ENCODE assay signal across 32 cellular contexts in genomic region chr20:57754190-57754589, GRCh38.
"Had no signal": no experiment of that assay in that cellular context is flagged by ENCODE, and none has a peak within 500 bp of the region (broad histone marks: within the 10 kb centered on the region; RNA-seq: fewer than 3 reads in every experiment).

No MANE protein-coding gene starts in this region.

- H3K36me3 Mint-ChIP-seq: activated CD4-positive, alpha-beta memory T cell treated with anti-CD3 and anti-CD28 coated beads for 36 hours had no signal

- H3K9me3 ChIP-seq: gastrocnemius medialis had no signal

- H3K27me3 ChIP-seq: esophagus muscularis mucosa, gastrocnemius medialis had no signal

- DNase-seq: activated CD4-positive, alpha-beta memory T cell treated with anti-CD3 and anti-CD28 coated beads for 36 hours; activated CD4-positive, alpha-beta T cell treated with anti-CD3 and anti-CD28 coated beads for 36 hours; activated CD4-positive, alpha-beta T cell treated with anti-CD3 and anti-CD28 coated beads, Interleukin-2, amount 10 ng/mL, durations not matched to agents 24 days and 14 days; activated CD4-positive, CD25-positive, alpha-beta regulatory T cell; activated CD4-positive, CD25-positive, alpha-beta regulatory T cell treated with anti-CD3 and anti-CD28 coated beads, Interleukin-2, amount 50 U/mL, for 72 hours; activated CD8-positive, alpha-beta T cell treated with anti-CD3 and anti-CD28 coated beads, Interleukin-2, amount 10 ng/mL, durations not matched to agents 7 days and 5 days; activated effector memory CD4-positive, alpha-beta T cell treated with Interleukin-2 at 50 U/mL for 16 hours; activated gamma-delta T cell treated with Interleukin-2 at 50 U/mL for 16 hours; activated naive CD4-positive, alpha-beta T cell treated with anti-CD3 and anti-CD28 coated beads, Interleukin-2, amount 50 U/mL, for 16 hours; activated naive CD4-positive, alpha-beta T cell treated with Interleukin-2 at 50 U/mL for 16 hours; activated T-cell treated with anti-CD3 and anti-CD28 coated beads, Interleukin-2, amount 50 U/mL, for 4 hours; amniotic stem cell; anterior cingulate cortex; brain microvascular endothelial cell; dorsolateral prefrontal cortex; effector memory CD4-positive, alpha-beta T cell; foreskin keratinocyte; gastrocnemius medialis; glutamatergic neuron; T-helper 1 cell; T-helper 17 cell; T1000 had no signal

- H3K27ac ChIP-seq: brain microvascular endothelial cell, coronary artery, dorsolateral prefrontal cortex, esophagus muscularis mucosa, foreskin keratinocyte, gastrocnemius medialis had no signal

- H3K9me3 Mint-ChIP-seq: activated CD4-positive, alpha-beta T cell treated with anti-CD3 and anti-CD28 coated beads, Interleukin-2, amount 10 ng/mL, durations not matched to agents 24 days and 14 days; activated T-helper 17 cell treated with anti-CD3 and anti-CD28 coated beads, Interleukin-2, amount 50 U/mL, for 72 hours; central memory CD8-positive, alpha-beta T cell; dendritic cell treated with granulocyte-macrophage colony-stimulating factor and Interleukin-4, amounts not matched to agents 40 ng/mL and 50 ng/mL, for 4 days; T-helper 2 cell treated with Interferon-gamma antibody and Interleukin-4, amounts not matched to agents 5 μg/mL and 100 μg/mL, for 36 hours had no signal

- H3K36me3 ChIP-seq: brain microvascular endothelial cell, esophagus muscularis mucosa, gastrocnemius medialis had no signal

- H3K4me3 ChIP-seq: coronary artery, dorsolateral prefrontal cortex, esophagus muscularis mucosa, gastrocnemius medialis had no signal

- FAIRE-seq: astrocyte, bronchial epithelial cell had no signal

- H3K27ac Mint-ChIP-seq: activated CD4-positive, alpha-beta memory T cell treated with anti-CD3 and anti-CD28 coated beads for 36 hours; activated CD4-positive, alpha-beta T cell treated with anti-CD3 and anti-CD28 coated beads for 36 hours; activated CD4-positive, alpha-beta T cell treated with anti-CD3 and anti-CD28 coated beads, Interleukin-2, amount 10 ng/mL, durations not matched to agents 24 days and 14 days; activated CD8-positive, alpha-beta T cell treated with anti-CD3 and anti-CD28 coated beads, Interleukin-2, amount 10 ng/mL, durations not matched to agents 7 days and 5 days; activated naive CD8-positive, alpha-beta T cell; dendritic cell treated with granulocyte-macrophage colony-stimulating factor and Interleukin-4, amounts not matched to agents 40 ng/mL and 50 ng/mL, for 4 days; endodermal cell; T-helper 17 cell; T-helper 2 cell treated with Interferon-gamma antibody and Interleukin-4, amounts not matched to agents 5 μg/mL and 100 μg/mL, for 36 hours had no signal

- H3K4me1 Mint-ChIP-seq: endodermal cell, T-helper 17 cell had no signal

- ATAC-seq: activated CD4-positive, alpha-beta T cell treated with anti-CD3 and anti-CD28 coated beads for 36 hours; activated CD8-positive, alpha-beta T cell treated with anti-CD3 and anti-CD28 coated beads, Interleukin-2, amount 10 ng/mL, durations not matched to agents 7 days and 5 days; activated T-cell treated with anti-CD3 and anti-CD28 coated beads, Interleukin-2, amount 50 U/mL, for 4 hours; activated T-helper 17 cell treated with anti-CD3 and anti-CD28 coated beads, Interleukin-2, amount 50 U/mL, for 72 hours; foreskin keratinocyte; gastrocnemius medialis; T-helper 17 cell had no signal

- H3K4me3 Mint-ChIP-seq: activated CD4-positive, alpha-beta memory T cell treated with anti-CD3 and anti-CD28 coated beads for 36 hours; activated CD4-positive, alpha-beta T cell treated with anti-CD3 and anti-CD28 coated beads for 36 hours; activated CD4-positive, alpha-beta T cell treated with anti-CD3 and anti-CD28 coated beads, Interleukin-2, amount 10 ng/mL, durations not matched to agents 24 days and 14 days; activated CD8-positive, alpha-beta T cell treated with anti-CD3 and anti-CD28 coated beads, Interleukin-2, amount 10 ng/mL, durations not matched to agents 7 days and 5 days; activated naive CD8-positive, alpha-beta T cell; activated T-cell treated with anti-CD3 and anti-CD28 coated beads, Interleukin-2, amount 50 U/mL, for 4 hours; activated T-helper 17 cell treated with anti-CD3 and anti-CD28 coated beads, Interleukin-2, amount 50 U/mL, for 72 hours; central memory CD8-positive, alpha-beta T cell; dendritic cell treated with granulocyte-macrophage colony-stimulating factor and Interleukin-4, amounts not matched to agents 40 ng/mL and 50 ng/mL, for 4 days; endodermal cell; T-helper 17 cell; T-helper 2 cell treated with Interferon-gamma antibody and Interleukin-4, amounts not matched to agents 5 μg/mL and 100 μg/mL, for 36 hours had no signal
